8 cellular contexts compared by ENCODE assay signal in the genomic region with DNA sequence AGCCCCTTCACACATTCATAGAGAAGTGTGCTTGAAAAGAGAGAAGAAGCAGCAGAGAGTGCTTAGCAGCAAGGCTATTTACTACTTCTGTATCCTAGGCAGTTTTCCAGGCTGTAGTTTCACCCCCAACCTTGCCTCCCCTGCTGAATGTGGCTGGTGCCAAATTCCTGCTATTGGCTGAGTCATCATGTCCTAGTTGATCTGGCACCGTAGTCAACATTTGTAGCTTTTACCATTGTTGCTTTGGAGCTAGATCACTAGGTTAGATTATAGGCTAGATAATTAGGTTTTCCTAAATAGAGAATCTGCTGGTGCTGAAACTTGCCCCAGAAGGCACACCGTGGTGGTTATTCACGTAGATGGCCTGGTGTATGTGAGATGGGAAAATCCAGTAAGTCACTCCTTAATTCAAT. TPM values are rescaled to one million over a fixed set of nuclear protein-coding genes. Genes with fewer than 3 reads are reported as not detected.
DNase-seq lines count a peak whose midpoint lies in the region; ATAC-seq and TF ChIP-seq lines count a peak whose summit lies in the region.

No MANE protein-coding gene starts in this region.

- no peak overlapping the region for H3K27ac ChIP-seq in HEK293 (ENCODE audit: extremely low read depth, low read depth, low read length)

- intact Hi-C loops in Right ventricle myocardium superior (cut with DNase I) = no loop called here

- H3K9me3 Mint-ChIP-seq in activated naive CD8-positive, alpha-beta T cell treated with anti-CD3 and anti-CD28 coated beads for 36 hours = no peaks in the 10 kb centered on the region

- no peaks in the 10 kb centered on the region for H3K4me1 Mint-ChIP-seq in activated naive CD8-positive, alpha-beta T cell treated with anti-CD3 and anti-CD28 coated beads for 36 hours

- POLR2A ChIA-PET in HEK293 (lab: Yijun Ruan, JAX) = interaction anchor here (0.5 to 0.9 kb wide), 2 partner anchors 32 to 59 kb away, joined by 3 to 4 read pairs; no protein-coding TSS in a partner anchor

- TF ChIP-seq CTCF in HEK293 (tag by site-specific recombination; IDR thresholded peaks at IDR 0.05) = no peak

- H3K4me1 ChIP-seq in HEK293 (ENCODE audit: control insufficient read depth, insufficient read depth, low read length) = no peaks in the 10 kb centered on the region

- ATAC-seq in Right ventricle myocardium superior (ENCODE audit: poor library complexity) = peak; percentile 97
- no peak for ATAC-seq in HG02678 (IDR thresholded peaks at IDR 0.05; ENCODE audit: unreplicated experiment)
- no peak for ATAC-seq in HG02938 (IDR thresholded peaks at IDR 0.05; ENCODE audit: unreplicated experiment)

- H3K36me3 ChIP-seq in HEK293 (ENCODE audit: control insufficient read depth in 2 of 2, insufficient read depth in 1 of 2, low read length in 2 of 2) = no peaks in the 10 kb centered on the region

- no peaks in the 10 kb centered on the region for H3K9me3 ChIP-seq in HEK293 (ENCODE audit: control insufficient read depth, insufficient read depth, low read depth, low read length)

- no peak overlapping the region for H3K27ac Mint-ChIP-seq in activated naive CD8-positive, alpha-beta T cell treated with anti-CD3 and anti-CD28 coated beads for 36 hours

- H3K4me3 Mint-ChIP-seq in activated naive CD8-positive, alpha-beta T cell treated with anti-CD3 and anti-CD28 coated beads for 36 hours = no peak overlapping the region

- DNase-seq in T1000 (lab: John Stamatoyannopoulos, UW) = peak; percentile 19
- peak; percentile 42 for DNase-seq in Right ventricle myocardium superior
- DNase-seq in renal cortical epithelial cell (ENCODE audit: low read depth) = peak; percentile 96
- no peak for DNase-seq in activated naive CD8-positive, alpha-beta T cell treated with anti-CD3 and anti-CD28 coated beads for 36 hours
- DNase-seq in NCI-H510A (lab: John Stamatoyannopoulos, UW) = no peak

- H3K36me3 Mint-ChIP-seq in activated naive CD8-positive, alpha-beta T cell treated with anti-CD3 and anti-CD28 coated beads for 36 hours = no peaks in the 10 kb centered on the region

- CTCF ChIA-PET in HEK293 (lab: Yijun Ruan, JAX) = no interaction called here

- H3K4me3 ChIP-seq in HEK293 (ENCODE audit: low read depth, low read length) = no peak overlapping the region

- H3K27me3 Mint-ChIP-seq in activated naive CD8-positive, alpha-beta T cell treated with anti-CD3 and anti-CD28 coated beads for 36 hours = no peaks in the 10 kb centered on the region

TF ChIP-seq in HEK293, 187 proteins besides CTCF, POLR2A, EP300 and RAD21 (continues in another document):
- TF ChIP-seq ZNF335 (tag by site-specific recombination; conservative IDR thresholded peaks at IDR 0.05) (no peak), SCRT2 (tag by site-specific recombination; IDR thresholded peaks at IDR 0.05) (no peak), ZNF132 (tag by site-specific recombination; IDR thresholded peaks at IDR 0.05; ENCODE audit: borderline replicate concordance) (no peak), ZNF555 (tag by site-specific recombination; conservative IDR thresholded peaks at IDR 0.05) (no peak), GFI1B (tag by site-specific recombination; IDR thresholded peaks at IDR 0.05) (no peak), GLIS1 (tag by site-specific recombination; IDR thresholded peaks at IDR 0.05) (peak; percentile 70), EGR2 (tag by site-specific recombination; IDR thresholded peaks at IDR 0.05; ENCODE audit: low read depth) (no peak), ZNF624 (tag by site-specific recombination; IDR thresholded peaks at IDR 0.05) (no peak), ZNF837 (tag by site-specific recombination; IDR thresholded peaks at IDR 0.05) (no peak), ZNF426 (tag by site-specific recombination; IDR thresholded peaks at IDR 0.05) (no peak), ZBTB1 (tag by site-specific recombination; IDR thresholded peaks at IDR 0.05) (no peak), YY1 (tag by site-specific recombination; IDR thresholded peaks at IDR 0.05) (no peak), ZNF600 (tag by site-specific recombination; IDR thresholded peaks at IDR 0.05) (peak; percentile 70; the same call in 1 of the 2 replicates), ZNF292 (tag by site-specific recombination; IDR thresholded peaks at IDR 0.05; ENCODE audit: borderline replicate concordance, low read depth) (no peak), ZNF416 (tag by site-specific recombination; IDR thresholded peaks at IDR 0.05) (no peak), ZNF654 (tag by site-specific recombination; IDR thresholded peaks at IDR 0.05; ENCODE audit: low read depth) (no peak), ZNF10 (tag by site-specific recombination; IDR thresholded peaks at IDR 0.05) (peak; percentile 78), RBAK (tag by site-specific recombination; IDR thresholded peaks at IDR 0.05) (no peak), ZNF639 (tag by site-specific recombination; IDR thresholded peaks at IDR 0.05) (no peak), ZNF785 (tag by site-specific recombination; IDR thresholded peaks at IDR 0.05) (no peak), ZNF354C (tag by site-specific recombination; IDR thresholded peaks at IDR 0.05; ENCODE audit: borderline replicate concordance, low read depth) (no peak), MZF1 (tag by site-specific recombination; IDR thresholded peaks at IDR 0.05; ENCODE audit: borderline replicate concordance) (no peak)
- TF ChIP-seq, protein P1, sequence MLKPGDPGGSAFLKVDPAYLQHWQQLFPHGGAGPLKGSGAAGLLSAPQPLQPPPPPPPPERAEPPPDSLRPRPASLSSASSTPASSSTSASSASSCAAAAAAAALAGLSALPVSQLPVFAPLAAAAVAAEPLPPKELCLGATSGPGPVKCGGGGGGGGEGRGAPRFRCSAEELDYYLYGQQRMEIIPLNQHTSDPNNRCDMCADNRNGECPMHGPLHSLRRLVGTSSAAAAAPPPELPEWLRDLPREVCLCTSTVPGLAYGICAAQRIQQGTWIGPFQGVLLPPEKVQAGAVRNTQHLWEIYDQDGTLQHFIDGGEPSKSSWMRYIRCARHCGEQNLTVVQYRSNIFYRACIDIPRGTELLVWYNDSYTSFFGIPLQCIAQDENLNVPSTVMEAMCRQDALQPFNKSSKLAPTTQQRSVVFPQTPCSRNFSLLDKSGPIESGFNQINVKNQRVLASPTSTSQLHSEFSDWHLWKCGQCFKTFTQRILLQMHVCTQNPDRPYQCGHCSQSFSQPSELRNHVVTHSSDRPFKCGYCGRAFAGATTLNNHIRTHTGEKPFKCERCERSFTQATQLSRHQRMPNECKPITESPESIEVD (tag by site-specific recombination; IDR thresholded peaks at IDR 0.05) = no peak
- TF ChIP-seq, protein P2, sequence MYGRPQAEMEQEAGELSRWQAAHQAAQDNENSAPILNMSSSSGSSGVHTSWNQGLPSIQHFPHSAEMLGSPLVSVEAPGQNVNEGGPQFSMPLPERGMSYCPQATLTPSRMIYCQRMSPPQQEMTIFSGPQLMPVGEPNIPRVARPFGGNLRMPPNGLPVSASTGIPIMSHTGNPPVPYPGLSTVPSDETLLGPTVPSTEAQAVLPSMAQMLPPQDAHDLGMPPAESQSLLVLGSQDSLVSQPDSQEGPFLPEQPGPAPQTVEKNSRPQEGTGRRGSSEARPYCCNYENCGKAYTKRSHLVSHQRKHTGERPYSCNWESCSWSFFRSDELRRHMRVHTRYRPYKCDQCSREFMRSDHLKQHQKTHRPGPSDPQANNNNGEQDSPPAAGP (tag by site-specific recombination; IDR thresholded peaks at IDR 0.05) = no peak
- TF ChIP-seq, protein P3, sequence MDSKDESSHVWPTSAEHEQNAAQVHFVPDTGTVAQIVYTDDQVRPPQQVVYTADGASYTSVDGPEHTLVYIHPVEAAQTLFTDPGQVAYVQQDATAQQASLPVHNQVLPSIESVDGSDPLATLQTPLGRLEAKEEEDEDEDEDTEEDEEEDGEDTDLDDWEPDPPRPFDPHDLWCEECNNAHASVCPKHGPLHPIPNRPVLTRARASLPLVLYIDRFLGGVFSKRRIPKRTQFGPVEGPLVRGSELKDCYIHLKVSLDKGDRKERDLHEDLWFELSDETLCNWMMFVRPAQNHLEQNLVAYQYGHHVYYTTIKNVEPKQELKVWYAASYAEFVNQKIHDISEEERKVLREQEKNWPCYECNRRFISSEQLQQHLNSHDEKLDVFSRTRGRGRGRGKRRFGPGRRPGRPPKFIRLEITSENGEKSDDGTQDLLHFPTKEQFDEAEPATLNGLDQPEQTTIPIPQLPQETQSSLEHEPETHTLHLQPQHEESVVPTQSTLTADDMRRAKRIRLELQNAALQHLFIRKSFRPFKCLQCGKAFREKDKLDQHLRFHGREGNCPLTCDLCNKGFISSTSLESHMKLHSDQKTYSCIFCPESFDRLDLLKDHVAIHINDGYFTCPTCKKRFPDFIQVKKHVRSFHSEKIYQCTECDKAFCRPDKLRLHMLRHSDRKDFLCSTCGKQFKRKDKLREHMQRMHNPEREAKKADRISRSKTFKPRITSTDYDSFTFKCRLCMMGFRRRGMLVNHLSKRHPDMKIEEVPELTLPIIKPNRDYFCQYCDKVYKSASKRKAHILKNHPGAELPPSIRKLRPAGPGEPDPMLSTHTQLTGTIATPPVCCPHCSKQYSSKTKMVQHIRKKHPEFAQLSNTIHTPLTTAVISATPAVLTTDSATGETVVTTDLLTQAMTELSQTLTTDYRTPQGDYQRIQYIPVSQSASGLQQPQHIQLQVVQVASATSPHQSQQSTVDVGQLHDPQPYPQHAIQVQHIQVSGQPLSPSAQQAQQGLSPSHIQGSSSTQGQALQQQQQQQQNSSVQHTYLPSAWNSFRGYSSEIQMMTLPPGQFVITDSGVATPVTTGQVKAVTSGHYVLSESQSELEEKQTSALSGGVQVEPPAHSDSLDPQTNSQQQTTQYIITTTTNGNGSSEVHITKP (tag by site-specific recombination; IDR thresholded peaks at IDR 0.05) = peak; percentile 78

RNA-seq across cellular contexts. Expression of gene ARHGAP42, which starts 32.7 kb away (rescaled TPM):
- 7.2 TPM for total RNA-seq in Right ventricle myocardium superior
- 15.8 and 24.5 TPM in 2 replicates for total RNA-seq in renal cortical epithelial cell
- total RNA-seq in activated naive CD8-positive, alpha-beta T cell treated with anti-CD3 and anti-CD28 coated beads for 36 hours = under 1 TPM; 0.22 to 0.58 TPM

Comparison
In these comparisons a context has a peak if more than half of its experiments do, and no peak if none do; other contexts are left out.
1. DNase-seq: peak in T1000 (single experiment), Right ventricle myocardium superior (single experiment) and renal cortical epithelial cell (single experiment); none in activated naive CD8-positive, alpha-beta T cell treated with anti-CD3 and anti-CD28 coated beads for 36 hours (single experiment) and NCI-H510A (single experiment).